23 cellular contexts compared by ENCODE assay signal in the genomic region with DNA sequence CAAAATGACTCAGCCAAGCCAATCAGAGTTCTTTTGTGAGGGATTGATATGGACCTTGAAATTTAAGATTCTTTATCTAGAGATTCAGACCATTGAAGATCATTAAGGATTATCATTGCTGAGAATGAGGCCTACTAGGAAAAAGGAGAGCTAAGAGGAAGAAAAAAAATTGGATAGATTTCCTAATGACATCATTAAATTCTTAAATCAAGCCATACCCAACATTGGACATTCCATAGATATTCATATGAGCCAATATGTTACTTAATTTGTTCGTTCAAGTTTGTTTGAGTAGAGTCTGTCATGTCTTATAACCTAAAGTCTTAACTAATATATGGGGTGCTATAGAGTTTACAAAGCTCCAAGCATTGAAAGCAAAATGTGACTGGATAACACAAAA.
"Had no signal": no experiment of that assay in that cellular context is flagged by ENCODE, and none has a peak within 500 bp of the region (broad histone marks: within the 10 kb centered on the region; RNA-seq: fewer than 3 reads in every experiment).

No MANE protein-coding gene starts in this region.

- H3K4me3 ChIP-seq: colonic mucosa, esophagus squamous epithelium, gastrocnemius medialis, heart right ventricle, left lung, lower lobe of right lung had no signal

- H3K9me3 ChIP-seq: colonic mucosa, esophagus squamous epithelium, gastrocnemius medialis, heart right ventricle, left lung, lower lobe of right lung had no signal

- H3K27me3 ChIP-seq: colonic mucosa, esophagus squamous epithelium, gastrocnemius medialis, heart right ventricle, left lung had no signal

- ATAC-seq: effector memory CD8-positive, alpha-beta T cell; esophagus mucosa; gastrocnemius medialis; heart right ventricle; left cardiac atrium; left lung; left ventricle myocardium superior; lower lobe of right lung had no signal

- H3K4me1 ChIP-seq: colonic mucosa, esophagus squamous epithelium, gastrocnemius medialis, left lung, lower lobe of right lung had no signal

- DNase-seq: colonic mucosa; cortex of kidney; effector CD8-positive, alpha-beta T cell; effector memory CD8-positive, alpha-beta T cell; endodermal cell; erythroblast; esophagus squamous epithelium; foreskin melanocyte; gastrocnemius medialis; glutamatergic neuron; head of caudate nucleus; heart right ventricle; hippocampal formation; left cardiac atrium; left lung; left ventricle myocardium superior; lower lobe of right lung; midbrain had no signal

- H3K27ac ChIP-seq: colonic mucosa, epithelial cell of prostate, esophagus squamous epithelium, gastrocnemius medialis, heart right ventricle, left lung, lower lobe of right lung had no signal

- FAIRE-seq: endometrium, islet of Langerhans, keratinocyte had no signal

- H3K36me3 ChIP-seq: colonic mucosa, esophagus squamous epithelium, gastrocnemius medialis, heart right ventricle, left lung, lower lobe of right lung had no signal
